ENCODE assay signal across 30 cellular contexts in genomic region chr12:117342682-117343081, GRCh38. TPM values are rescaled to one million over a fixed set of nuclear protein-coding genes. Genes with fewer than 3 reads are reported as not detected.
DNase-seq lines count a peak whose midpoint lies in the region; ATAC-seq, FAIRE-seq and TF ChIP-seq lines count a peak whose summit lies in the region.
"Had no signal": no experiment of that assay in that cellular context is flagged by ENCODE, and none has a peak within 500 bp of the region (broad histone marks: within the 10 kb centered on the region; RNA-seq: fewer than 3 reads in every experiment).

No MANE protein-coding gene starts in this region.

- dilution Hi-C loops in endothelial cell of umbilical vein (cut with MboI; ENCODE audit: extremely low pct_ligation_motif_present, low sequenced_read_pairs), result no loop called here

- H2BK120ac ChIP-seq in trophoblast cell (ENCODE audit: insufficient read depth, low read length, poor library complexity), result no peak overlapping the region

- WGBS in trophoblast cell (ENCODE audit: extremely low coverage, insufficient coverage, insufficient read length), result 100% methylated on average over 1 of the region's 2 CpGs

- no peak overlapping the region for H3K9ac ChIP-seq in endothelial cell of umbilical vein (replicated peaks; ENCODE audit: extremely low read depth, insufficient read depth, low read length)
- H3K9ac ChIP-seq in trophoblast cell (ENCODE audit: low read length), result no peak overlapping the region

- H4K8ac ChIP-seq in trophoblast cell (ENCODE audit: low read depth, low read length), result no peak overlapping the region

- no peak overlapping the region for H4K91ac ChIP-seq in trophoblast cell (ENCODE audit: low read depth, low read length)

- H3K36me3 ChIP-seq in endothelial cell of umbilical vein (ENCODE audit: control insufficient read depth in 2 of 2, extremely low read depth in 1 of 2, insufficient read depth in 2 of 2, low read length in 2 of 2) (no peaks in the 10 kb centered on the region), gastrocnemius medialis (no peaks in the 10 kb centered on the region), trophoblast cell (ENCODE audit: control insufficient read depth in 1 of 2, insufficient read depth in 2 of 2, low read length in 2 of 2) (no peaks in the 10 kb centered on the region)
- H3K36me3 ChIP-seq: tibial artery had no signal

- H4K12ac ChIP-seq in trophoblast cell (ENCODE audit: low read depth, low read length), result no peak overlapping the region

- CTCF ChIA-PET in endothelial cell of umbilical vein (lab: Charles Lee), result interaction anchor here (0.7 to 2.8 kb wide), 2 partner anchors 24 to 514 kb away, joined by 3 to 11 read pairs (median 5); no protein-coding TSS in a partner anchor

- H2BK12ac ChIP-seq in trophoblast cell (ENCODE audit: low read length), result no peak overlapping the region

- in situ Hi-C loops in gastrocnemius medialis (cut with MboI; ENCODE audit: low sequenced_read_pairs in 4 of 4), result no loop called here

- no peak overlapping the region for H3K14ac ChIP-seq in trophoblast cell (ENCODE audit: low read length)

- H3K27me3 ChIP-seq in endothelial cell of umbilical vein (ENCODE audit: control insufficient read depth in 2 of 2, insufficient read depth in 2 of 2, low read length in 2 of 2) (no peaks in the 10 kb centered on the region), gastrocnemius medialis (no peaks in the 10 kb centered on the region), trophoblast cell (ENCODE audit: insufficient read depth, low read length) (no peaks in the 10 kb centered on the region)
- H3K27me3 ChIP-seq: tibial artery had no signal

- H3K18ac ChIP-seq in trophoblast cell (ENCODE audit: low read length), result no peak overlapping the region

- no peak for TF ChIP-seq CTCF in endothelial cell of umbilical vein (IDR thresholded peaks at IDR 0.05; ENCODE audit: extremely low read depth in 1 of 2, insufficient read depth in 1 of 2, low read depth in 1 of 2, low read length in 2 of 2)
- no peak for TF ChIP-seq CTCF in gastrocnemius medialis (IDR thresholded peaks at IDR 0.05 in 4 of 5, conservative IDR thresholded peaks at IDR 0.05 in 1 of 5)

- DNase-seq in A172 (ENCODE audit: low spot score), result peak; percentile 89
- DNase-seq in H4 (ENCODE audit: low spot score), result peak; percentile 58
- DNase-seq in NOMO-1 treated with DMSO at 0.1 percent for 48 hours (lab: John Stamatoyannopoulos, UW; ENCODE audit: unreplicated experiment), result peak; percentile 67
- DNase-seq in endothelial cell of umbilical vein (ENCODE audit: low read depth, low spot score), result no peak
- DNase-seq in cerebellar nuclear complex (lab: John Stamatoyannopoulos, UW), result no peak
- no peak for DNase-seq in gastrocnemius medialis
- no peak for DNase-seq in DMS153 (lab: John Stamatoyannopoulos, UW)
- no peak for DNase-seq in trophoblast cell
- DNase-seq: activated CD4-positive, alpha-beta T cell treated with anti-CD3 and anti-CD28 coated beads for 36 hours; activated naive CD4-positive, alpha-beta T cell treated with anti-CD3 and anti-CD28 coated beads, Interleukin-2, amount 10 ng/mL, durations not matched to agents 7 days and 5 days; activated T-cell treated with anti-CD3 and anti-CD28 coated beads, Interleukin-2, amount 50 U/mL, for 72 hours; Caco-2; caudate nucleus; head of caudate nucleus; naive thymus-derived CD4-positive, alpha-beta T cell; NCI-H1092; NCI-H1930; NCI-H345; RPMI8226; stimulated activated CD4-positive, alpha-beta T cell treated with anti-CD3 and anti-CD28 coated beads, Interleukin-4, amount 100 ng/mL, for 4 hours; stimulated activated naive CD8-positive, alpha-beta T cell treated with anti-CD3 and anti-CD28 coated beads, Interleukin-15, amount 100 ng/mL, for 72 hours; T-cell; tibial artery had no signal

- H3K27ac ChIP-seq in endothelial cell of umbilical vein (ENCODE audit: insufficient read depth, low read depth, low read length) (no peak overlapping the region), gastrocnemius medialis (no peak overlapping the region), trophoblast cell (ENCODE audit: low read depth, low read length) (no peak overlapping the region)
- H3K27ac ChIP-seq: tibial artery had no signal

- no peak for TF ChIP-seq POLR2A in endothelial cell of umbilical vein (IDR thresholded peaks at IDR 0.05; ENCODE audit: low read depth, low read length)
- TF ChIP-seq POLR2A in gastrocnemius medialis (IDR thresholded peaks at IDR 0.05), result no peak

- BruUV-seq in endothelial cell of umbilical vein (replicated peaks; lab: Mats Ljungman, UMichigan), result no TSS peak

- H3K23ac ChIP-seq in trophoblast cell (ENCODE audit: low read length), result no peak overlapping the region

- H3K4me2 ChIP-seq in endothelial cell of umbilical vein (ENCODE audit: insufficient read depth, low read length), result no peak overlapping the region
- H3K4me2 ChIP-seq in trophoblast cell (ENCODE audit: low read length), result no peak overlapping the region

- no peaks in the 10 kb centered on the region for H4K20me1 ChIP-seq in endothelial cell of umbilical vein (replicated peaks; ENCODE audit: control insufficient read depth, extremely low read depth, insufficient read depth, low read length)

- no peak overlapping the region for H3K4me3 ChIP-seq in endothelial cell of umbilical vein (replicated peaks in 1 of 3; ENCODE audit: insufficient read depth in 1 of 3, low read depth in 1 of 3, low read length in 3 of 3)
- no peak overlapping the region for H3K4me3 ChIP-seq in gastrocnemius medialis
- H3K4me3 ChIP-seq in trophoblast cell (ENCODE audit: low read depth, low read length), result no peak overlapping the region
- H3K4me3 ChIP-seq: K562, tibial artery had no signal

- H3K79me1 ChIP-seq in trophoblast cell (ENCODE audit: low read length), result no peaks in the 10 kb centered on the region

- H3K79me2 ChIP-seq in endothelial cell of umbilical vein (ENCODE audit: control insufficient read depth, insufficient read depth, low read length) (no peaks in the 10 kb centered on the region), trophoblast cell (ENCODE audit: control insufficient read depth, insufficient read depth, low read length, poor library complexity) (no peaks in the 10 kb centered on the region)

- H3K4ac ChIP-seq in trophoblast cell (ENCODE audit: low read depth, low read length), result no peak overlapping the region

- no peaks in the 10 kb centered on the region for H3K9me1 ChIP-seq in endothelial cell of umbilical vein (replicated peaks; ENCODE audit: control insufficient read depth, extremely low read depth, insufficient read depth, low read length)

- intact Hi-C loops in endothelial cell of umbilical vein (cut with micrococcal nuclease) (no loop called here), gastrocnemius medialis (cut with DNase I; ENCODE audit: low total_unique reads) (no loop called here)

- no peak overlapping the region for H2AK5ac ChIP-seq in trophoblast cell (ENCODE audit: low read length)

- H2BK5ac ChIP-seq in trophoblast cell (ENCODE audit: low read depth, low read length, poor library complexity), result no peak overlapping the region

- no peak overlapping the region for H2AFZ ChIP-seq in endothelial cell of umbilical vein (ENCODE audit: low read depth, low read length)
- no peak overlapping the region for H2AFZ ChIP-seq in trophoblast cell (ENCODE audit: insufficient read depth, low read length, poor library complexity)

- no peak for ATAC-seq in gastrocnemius medialis
- ATAC-seq: activated CD4-positive, alpha-beta T cell treated with anti-CD3 and anti-CD28 coated beads for 36 hours; activated T-cell treated with anti-CD3 and anti-CD28 coated beads, Interleukin-2, amount 50 U/mL, for 72 hours; K562; naive thymus-derived CD4-positive, alpha-beta T cell; stimulated activated naive CD8-positive, alpha-beta T cell treated with anti-CD3 and anti-CD28 coated beads, Interleukin-15, amount 100 ng/mL, for 72 hours; T-cell had no signal

- no peak for FAIRE-seq in endothelial cell of umbilical vein (lab: Jason Lieb, UNC)
- FAIRE-seq: A204.1, H1, K562, TTC549 had no signal

- no peaks in the 10 kb centered on the region for H3K9me3 ChIP-seq in endothelial cell of umbilical vein (replicated peaks; ENCODE audit: control insufficient read depth, insufficient read depth, low read length)
- H3K9me3 ChIP-seq in gastrocnemius medialis, result no peaks in the 10 kb centered on the region
- no peaks in the 10 kb centered on the region for H3K9me3 ChIP-seq in trophoblast cell (ENCODE audit: insufficient read depth, low read depth, low read length)
- H3K9me3 ChIP-seq: Caco-2 had no signal

- H3K4me1 ChIP-seq in endothelial cell of umbilical vein (ENCODE audit: control insufficient read depth, extremely low read depth, insufficient read depth, low read length) (no peaks in the 10 kb centered on the region), gastrocnemius medialis (peaks cover 0 to 5% of the 10 kb centered on the region in 2 donors), trophoblast cell (ENCODE audit: control insufficient read depth in 1 of 2, insufficient read depth in 2 of 2, low read length in 2 of 2) (no peaks in the 10 kb centered on the region)
- H3K4me1 ChIP-seq: Caco-2, tibial artery had no signal

- POLR2A ChIA-PET in endothelial cell of umbilical vein (lab: Charles Lee), result no interaction called here

TF ChIP-seq in endothelial cell of umbilical vein, 7 proteins besides CTCF, POLR2A, EP300 and RAD21 (continues in another document):
- TF ChIP-seq MAX (IDR thresholded peaks at IDR 0.05; ENCODE audit: insufficient read depth, insufficient read length) (no peak), JUN (IDR thresholded peaks at IDR 0.05; ENCODE audit: borderline replicate concordance, insufficient read depth, insufficient read length, low read depth) (no peak), MYC (IDR thresholded peaks at IDR 0.05; ENCODE audit: low read depth, low read length) (no peak), GATA2 (IDR thresholded peaks at IDR 0.05; ENCODE audit: insufficient read depth, insufficient read length, low read depth, low read length) (peak; percentile 61), EZH2 (IDR thresholded peaks at IDR 0.05; ENCODE audit: borderline replicate concordance, low read depth, low read length, severe bottlenecking) (no peak)

RNA-seq across cellular contexts. Expression of gene NOS1, which starts 18.7 kb away (rescaled TPM):
- total RNA-seq in A172 (2014; rRNA removed; shearing (Covaris generic)), result not detected in 2 replicates
- total RNA-seq in H4 (2014; rRNA removed; shearing (Covaris generic)), result not detected in 2 replicates
- not detected in 2 replicates for total RNA-seq in endothelial cell of umbilical vein
- polyA plus RNA-seq in endothelial cell of umbilical vein, result not detected in 2 replicates
- 0.01 TPM in 1 of 2 replicates, not detected in the other for polyA plus RNA-seq in endothelial cell of umbilical vein (2011; cell fraction: cytosol; rRNA removed)
- 0.15 TPM in 1 of 2 replicates, not detected in the other for polyA plus RNA-seq in endothelial cell of umbilical vein (2011; cell fraction: nucleus; rRNA removed)
- polyA plus RNA-seq in endothelial cell of umbilical vein (2012), result not detected in 2 replicates
- not detected in 2 replicates for polyA minus RNA-seq in endothelial cell of umbilical vein
- polyA minus RNA-seq in endothelial cell of umbilical vein (2011; cell fraction: cytosol; rRNA and poly(A)+ RNA removed), result not detected
- 1.1 TPM in 1 of 2 replicates, not detected in the other for polyA minus RNA-seq in endothelial cell of umbilical vein (2011; cell fraction: nucleus; rRNA and poly(A)+ RNA removed)
- total RNA-seq in gastrocnemius medialis, result 10 to 100 TPM in 2 of 4 donors, 1 to 10 TPM in 2; 6.4 to 39.9 (median 8.9) TPM
- polyA plus RNA-seq in trophoblast cell (2013), result under 0.01 and 0.01 TPM in 2 replicates
- total RNA-seq: activated CD4-positive, alpha-beta T cell treated with anti-CD3 and anti-CD28 coated beads for 36 hours; activated CD8-positive, alpha-beta memory T cell treated with anti-CD3 and anti-CD28 coated beads for 36 hours; activated T-cell treated with anti-CD3 and anti-CD28 coated beads, Interleukin-2, amount 50 U/mL, for 72 hours; Caco-2; dermis blood vessel endothelial cell; K562; naive thymus-derived CD4-positive, alpha-beta T cell had no signal
- polyA plus RNA-seq: BJ; K562; naive thymus-derived CD4-positive, alpha-beta T cell had no signal

Comparison
In these comparisons a context has a peak if more than half of its experiments do, and no peak if none do; other contexts are left out.
1. DNase-seq: peak in A172 (single experiment), H4 (single experiment) and NOMO-1 treated with DMSO at 0.1 percent for 48 hours (single experiment); none in endothelial cell of umbilical vein (single experiment), cerebellar nuclear complex (0 of 2), gastrocnemius medialis (0 of 2), DMS153 (single experiment) and trophoblast cell (0 of 2).